Comparison of ENCODE assay signal across 1 cellular context in the genomic region with DNA sequence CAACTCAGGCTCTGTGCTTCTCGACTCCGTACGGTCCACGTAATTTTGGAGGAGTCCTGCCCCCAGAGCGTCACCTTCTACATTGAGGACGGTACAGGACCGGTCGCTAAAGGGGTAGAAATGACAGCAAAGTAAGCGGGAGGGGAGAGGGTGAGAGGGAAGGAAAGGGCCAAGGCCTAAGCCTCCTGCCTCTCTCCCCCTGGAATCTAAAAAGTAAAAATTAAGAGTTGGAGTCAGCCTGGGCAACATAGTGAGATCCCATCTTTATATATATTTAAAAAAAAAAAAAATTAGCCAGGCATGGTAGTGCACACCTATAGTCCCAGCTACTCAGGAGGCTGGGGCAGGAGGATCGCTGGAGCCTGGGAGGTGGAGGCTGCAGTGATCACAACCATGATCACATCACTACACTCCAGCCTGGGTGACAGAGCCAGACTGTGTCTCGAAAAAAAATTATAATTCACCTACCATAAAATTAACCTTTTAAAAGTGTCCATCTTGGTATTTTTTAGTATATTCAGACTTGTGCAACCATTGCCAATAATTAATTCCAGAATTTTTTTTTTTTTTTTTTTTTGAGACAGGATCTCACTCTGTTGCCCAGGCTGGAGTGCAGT.
TF ChIP-seq lines count a peak whose summit lies in the region.

No MANE protein-coding gene starts in this region.

TF ChIP-seq in HepG2, 621 proteins besides CTCF, POLR2A, EP300 and RAD21:
- TF ChIP-seq RBFOX2 (IDR thresholded peaks at IDR 0.05; ENCODE audit: low read depth, low read length) (peak; percentile 13; the same call in 1 of the 2 replicates), RBM22 (optimal IDR thresholded peaks at IDR 0.05; ENCODE audit: low read length) (no peak), GZF1 (CRISPR knock-in tag; IDR thresholded peaks at IDR 0.05) (no peak), TEAD2 (CRISPR knock-in tag; IDR thresholded peaks at IDR 0.05) (no peak)
- TF ChIP-seq, protein P1, sequence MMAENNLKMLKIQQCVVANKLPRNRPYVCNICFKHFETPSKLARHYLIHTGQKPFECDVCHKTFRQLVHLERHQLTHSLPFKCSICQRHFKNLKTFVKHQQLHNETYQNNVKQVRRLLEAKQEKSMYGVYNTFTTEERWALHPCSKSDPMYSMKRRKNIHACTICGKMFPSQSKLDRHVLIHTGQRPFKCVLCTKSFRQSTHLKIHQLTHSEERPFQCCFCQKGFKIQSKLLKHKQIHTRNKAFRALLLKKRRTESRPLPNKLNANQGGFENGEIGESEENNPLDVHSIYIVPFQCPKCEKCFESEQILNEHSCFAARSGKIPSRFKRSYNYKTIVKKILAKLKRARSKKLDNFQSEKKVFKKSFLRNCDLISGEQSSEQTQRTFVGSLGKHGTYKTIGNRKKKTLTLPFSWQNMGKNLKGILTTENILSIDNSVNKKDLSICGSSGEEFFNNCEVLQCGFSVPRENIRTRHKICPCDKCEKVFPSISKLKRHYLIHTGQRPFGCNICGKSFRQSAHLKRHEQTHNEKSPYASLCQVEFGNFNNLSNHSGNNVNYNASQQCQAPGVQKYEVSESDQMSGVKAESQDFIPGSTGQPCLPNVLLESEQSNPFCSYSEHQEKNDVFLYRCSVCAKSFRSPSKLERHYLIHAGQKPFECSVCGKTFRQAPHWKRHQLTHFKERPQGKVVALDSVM (CRISPR knock-in tag; IDR thresholded peaks at IDR 0.05), result peak; percentile 86
- TF ChIP-seq, protein P2, sequence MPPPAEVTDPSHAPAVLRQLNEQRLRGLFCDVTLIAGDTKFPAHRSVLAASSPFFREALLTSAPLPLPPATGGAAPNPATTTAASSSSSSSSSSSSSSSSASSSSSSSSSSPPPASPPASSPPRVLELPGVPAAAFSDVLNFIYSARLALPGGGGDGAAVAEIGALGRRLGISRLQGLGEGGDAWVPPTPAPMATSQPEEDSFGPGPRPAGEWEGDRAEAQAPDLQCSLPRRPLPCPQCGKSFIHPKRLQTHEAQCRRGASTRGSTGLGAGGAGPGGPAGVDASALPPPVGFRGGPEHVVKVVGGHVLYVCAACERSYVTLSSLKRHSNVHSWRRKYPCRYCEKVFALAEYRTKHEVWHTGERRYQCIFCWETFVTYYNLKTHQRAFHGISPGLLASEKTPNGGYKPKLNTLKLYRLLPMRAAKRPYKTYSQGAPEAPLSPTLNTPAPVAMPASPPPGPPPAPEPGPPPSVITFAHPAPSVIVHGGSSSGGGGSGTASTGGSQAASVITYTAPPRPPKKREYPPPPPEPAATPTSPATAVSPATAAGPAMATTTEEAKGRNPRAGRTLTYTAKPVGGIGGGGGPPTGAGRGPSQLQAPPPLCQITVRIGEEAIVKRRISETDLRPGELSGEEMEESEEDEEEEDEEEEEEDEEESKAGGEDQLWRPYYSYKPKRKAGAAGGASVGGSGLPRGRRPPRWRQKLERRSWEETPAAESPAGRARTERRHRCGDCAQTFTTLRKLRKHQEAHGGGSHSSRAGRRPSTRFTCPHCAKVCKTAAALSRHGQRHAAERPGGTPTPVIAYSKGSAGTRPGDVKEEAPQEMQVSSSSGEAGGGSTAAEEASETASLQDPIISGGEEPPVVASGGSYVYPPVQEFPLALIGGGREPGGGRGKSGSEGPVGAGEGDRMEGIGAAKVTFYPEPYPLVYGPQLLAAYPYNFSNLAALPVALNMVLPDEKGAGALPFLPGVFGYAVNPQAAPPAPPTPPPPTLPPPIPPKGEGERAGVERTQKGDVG (CRISPR knock-in tag; IDR thresholded peaks at IDR 0.05; ENCODE audit: borderline replicate concordance), result no peak
- TF ChIP-seq, protein P3, sequence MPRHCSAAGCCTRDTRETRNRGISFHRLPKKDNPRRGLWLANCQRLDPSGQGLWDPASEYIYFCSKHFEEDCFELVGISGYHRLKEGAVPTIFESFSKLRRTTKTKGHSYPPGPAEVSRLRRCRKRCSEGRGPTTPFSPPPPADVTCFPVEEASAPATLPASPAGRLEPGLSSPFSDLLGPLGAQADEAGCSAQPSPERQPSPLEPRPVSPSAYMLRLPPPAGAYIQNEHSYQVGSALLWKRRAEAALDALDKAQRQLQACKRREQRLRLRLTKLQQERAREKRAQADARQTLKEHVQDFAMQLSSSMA (CRISPR knock-in tag; IDR thresholded peaks at IDR 0.05), result no peak
